In genomic region chr19:17309962-17310461, GRCh38 we compare ENCODE assay signal across 8 cellular contexts. TPM values are rescaled to one million over a fixed set of nuclear protein-coding genes. Genes with fewer than 3 reads are reported as not detected.
DNase-seq lines count a peak whose midpoint lies in the region; ATAC-seq, FAIRE-seq and TF ChIP-seq lines count a peak whose summit lies in the region.

No MANE protein-coding gene starts in this region.

- RAD21 ChIA-PET in GM12878 (lab: Charles Lee; ENCODE audit: unreplicated experiment), result interaction anchor here (1.0 kb wide), 1 partner anchor 13 kb away, joined by 3 read pairs; no protein-coding TSS in a partner anchor

- CTCF ChIA-PET in GM12878 (lab: Yijun Ruan, JAX), result interaction anchor here (1.2 kb wide), 2 partner anchors 23 to 25 kb away, joined by 4 to 5 read pairs; no protein-coding TSS in a partner anchor

- H3K9me3 ChIP-seq in left ventricle myocardium inferior (replicated peaks) (no peaks in the 10 kb centered on the region), GM12878 (replicated peaks; ENCODE audit: control insufficient read depth, insufficient read depth, low read length) (no peaks in the 10 kb centered on the region), uterus (no peaks in the 10 kb centered on the region)

- peaks cover 37% of the 10 kb centered on the region for H3K79me2 ChIP-seq in GM12878 (ENCODE audit: control insufficient read depth, insufficient read depth, low read length)
- H3K79me2 ChIP-seq in mesendoderm (ENCODE audit: control insufficient read depth, insufficient read depth, low read length), result peaks cover 22% of the 10 kb centered on the region

- H3K36me3 ChIP-seq in left ventricle myocardium inferior (peaks cover 19% of the 10 kb centered on the region), GM12878 (ENCODE audit: control insufficient read depth in 2 of 2, insufficient read depth in 2 of 2, low read length in 1 of 2) (peaks cover 5 to 13% of the 10 kb centered on the region in 2 experiments; a peak in 3 of 4 replicates), mesendoderm (ENCODE audit: control insufficient read depth, insufficient read depth, low read length) (peaks cover 3% of the 10 kb centered on the region), uterus (no peaks in the 10 kb centered on the region)

- H2BK15ac ChIP-seq in mesendoderm (replicated peaks; ENCODE audit: low read depth), result no peak overlapping the region

- H4K20me1 ChIP-seq in GM12878 (ENCODE audit: control insufficient read depth, insufficient read depth), result peaks cover 3% of the 10 kb centered on the region; the same call in 1 of the 2 replicates

- POLR2A ChIA-PET in GM12878 (lab: Charles Lee), result interaction anchor here (1.2 to 2.9 kb wide), 4 partner anchors 17 to 95 kb away, joined by 3 to 24 read pairs (median 6); partner anchors contain the start of genes ANO8 and BST2

- 11% methylated on average over 14 of the region's 23 CpGs for WGBS in GM12878 (ENCODE audit: insufficient coverage, insufficient replicate concordance, low lambda C conversion rate, missing lambda C conversion rate)
- no CpG with 5 or more reads among the region's 23 CpGs for WGBS in mesendoderm (ENCODE audit: extremely low coverage, insufficient coverage, low lambda C conversion rate)

- DNase-seq in left ventricle myocardium inferior, result no peak
- no peak for DNase-seq in left cardiac atrium
- DNase-seq in GM12878 (ENCODE audit: low read depth, low spot score), result no peak
- DNase-seq in mesendoderm, result no peak
- no peak for DNase-seq in uterus
- DNase-seq in Ammon's horn (ENCODE audit: low spot score), result no peak

- no peak overlapping the region for H2AK5ac ChIP-seq in mesendoderm (ENCODE audit: low read length)

- peak overlapping the region; percentile 96 for H3K56ac ChIP-seq in mesendoderm (ENCODE audit: low read length)

- peak overlapping the region; percentile 19 for H2BK5ac ChIP-seq in mesendoderm (ENCODE audit: low read length)

- no peak overlapping the region for H4K8ac ChIP-seq in mesendoderm (ENCODE audit: low read depth, low read length)

- TF ChIP-seq EP300 in GM12878 (IDR thresholded peaks at IDR 0.05; ENCODE audit: borderline replicate concordance in 1 of 2, control insufficient read depth in 1 of 2, low read depth in 2 of 2, low read length in 2 of 2), result no peak

- peaks cover 64% of the 10 kb centered on the region for H3K4me1 ChIP-seq in left ventricle myocardium inferior
- H3K4me1 ChIP-seq in GM12878 (ENCODE audit: control insufficient read depth, insufficient read depth, low read length), result peaks cover 19% of the 10 kb centered on the region
- peaks cover 2% of the 10 kb centered on the region for H3K4me1 ChIP-seq in mesendoderm (ENCODE audit: control insufficient read depth, low read depth, low read length)
- H3K4me1 ChIP-seq in uterus, result peaks cover 0 to 19% of the 10 kb centered on the region in 2 donors

- H3K27me3 ChIP-seq in left ventricle myocardium inferior (ENCODE audit: low read depth) (no peaks in the 10 kb centered on the region), GM12878 (replicated peaks in 1 of 2; ENCODE audit: control insufficient read depth in 2 of 2, insufficient read depth in 2 of 2, low read length in 1 of 2) (no peaks in the 10 kb centered on the region), mesendoderm (ENCODE audit: insufficient read depth, low read length, poor library complexity) (no peaks in the 10 kb centered on the region), uterus (no peaks in the 10 kb centered on the region)

- no peak overlapping the region for H2BK120ac ChIP-seq in mesendoderm (ENCODE audit: low read depth, low read length)

- H3K9ac ChIP-seq in GM12878 (ENCODE audit: control insufficient read depth, insufficient read depth, low read length) (peak overlapping the region; percentile 80), mesendoderm (ENCODE audit: low read length) (peak overlapping the region; percentile 90)

- no peak for FAIRE-seq in GM12878 (lab: Jason Lieb, UNC)

- H3K18ac ChIP-seq in mesendoderm (ENCODE audit: low read length), result peak overlapping the region; percentile 44

- TF ChIP-seq POLR2A in GM12878 (IDR thresholded peaks at IDR 0.05; ENCODE audit: low read depth, low read length) (no peak), uterus (IDR thresholded peaks at IDR 0.05) (no peak)

- TF ChIP-seq RAD21 in GM12878 (IDR thresholded peaks at IDR 0.05; ENCODE audit: insufficient read depth, low read depth, low read length), result no peak

- H2AFZ ChIP-seq in GM12878 (ENCODE audit: control insufficient read depth, low read depth, low read length), result peak overlapping the region; percentile 46; the same call in 1 of the 2 replicates

- SMC1A ChIA-PET in GM12878 (lab: Charles Lee; ENCODE audit: uncharacterized antibody, unreplicated experiment), result no interaction called here

- H3K23ac ChIP-seq in mesendoderm (ENCODE audit: low read length), result no peak overlapping the region

- peak overlapping the region; percentile 89 for H3K4me3 ChIP-seq in left ventricle myocardium inferior
- peak overlapping the region; percentile 96 for H3K4me3 ChIP-seq in GM12878
- peak overlapping the region; percentile 57 for H3K4me3 ChIP-seq in mesendoderm (ENCODE audit: low read length)
- H3K4me3 ChIP-seq in uterus, result peak overlapping the region; percentile 83 to 93

- no peak overlapping the region for H3K4ac ChIP-seq in mesendoderm (ENCODE audit: low read depth, low read length)

- H3K4me2 ChIP-seq in GM12878 (ENCODE audit: control insufficient read depth, insufficient read depth), result peak overlapping the region; percentile 98
- H3K4me2 ChIP-seq in mesendoderm (ENCODE audit: low read length), result peak overlapping the region; percentile 77

- ATAC-seq in left cardiac atrium (no peak), GM12878 (no peak), HG03025 (IDR thresholded peaks at IDR 0.05; ENCODE audit: low FRiP score, unreplicated experiment) (no peak), HG02852 (IDR thresholded peaks at IDR 0.05; ENCODE audit: unreplicated experiment) (no peak)

- no peak for TF ChIP-seq CTCF in left ventricle myocardium inferior (IDR thresholded peaks at IDR 0.05; ENCODE audit: borderline replicate concordance)
- no peak for TF ChIP-seq CTCF in GM12878 (IDR thresholded peaks at IDR 0.05 in 2 of 3, conservative IDR thresholded peaks at IDR 0.05 in 1 of 3; ENCODE audit: control insufficient read depth in 2 of 3, extremely low read depth in 1 of 3, insufficient read depth in 1 of 3, low read depth in 3 of 3, low read length in 3 of 3)
- no peak for TF ChIP-seq CTCF in uterus (IDR thresholded peaks at IDR 0.05)

- peak overlapping the region; percentile 84 for H3K27ac ChIP-seq in left ventricle myocardium inferior (replicated peaks)
- peak overlapping the region; percentile 88 for H3K27ac ChIP-seq in GM12878 (ENCODE audit: control insufficient read depth, insufficient read depth)
- H3K27ac ChIP-seq in mesendoderm (ENCODE audit: low read depth, low read length), result peak overlapping the region; percentile 24
- H3K27ac ChIP-seq in uterus, result peak overlapping the region; percentile 66 to 68

- BruUV-seq in GM12878 (replicated peaks; lab: Mats Ljungman, UMichigan), result no TSS peak

- in situ Hi-C loops in GM12878 (cut with MboI), result no loop called here

- peaks cover 17% of the 10 kb centered on the region for H3K79me1 ChIP-seq in mesendoderm (ENCODE audit: low read length)

- no peak overlapping the region for H4K5ac ChIP-seq in mesendoderm (ENCODE audit: low read length)

- intact Hi-C loops in left ventricle myocardium inferior (cut with micrococcal nuclease), result no loop called here
- intact Hi-C loops in left cardiac atrium (cut with DNase I), result no loop called here
- intact Hi-C loops in GM12878 (cut with micrococcal nuclease; ENCODE audit: unreplicated experiment), result loop anchor here (1.0 to 10.0 kb wide), 2 partner anchors 24 to 415 kb away; partner anchors contain the start of gene ANO8
- intact Hi-C loops in uterus (cut with DNase I; ENCODE audit: low total_unique reads), result no loop called here

RNA-seq across cellular contexts. Expression of gene DDA1, which starts 0.6 kb away (rescaled TPM):
- total RNA-seq in left ventricle myocardium inferior, result 35.7 TPM
- 10 to 100 TPM; 27.5 to 33.3 TPM for total RNA-seq in left cardiac atrium
- total RNA-seq in GM12878 (2013; cell fraction: nucleolus; rRNA removed), result 9.0 and 11.5 TPM in 2 replicates
- 33.3 and 36.0 TPM in 2 replicates for total RNA-seq in GM12878 (2014; rRNA removed)
- total RNA-seq in GM12878 (2014; rRNA removed; fragmentation: Illumina TruSeq; extraction: Trizol), result 26.1 and 31.1 TPM in 2 replicates
- total RNA-seq in GM12878 (2021), result 42.8 and 53.5 TPM in 2 replicates
- 14.8 TPM for polyA plus RNA-seq in GM12878 (2011; ENCODE audit: low read depth)
- 23.6 and 33.4 TPM in 2 replicates for polyA plus RNA-seq in GM12878 (2011; rRNA removed)
- polyA plus RNA-seq in GM12878 (2011; cell fraction: cytosol; rRNA removed), result 29.7 and 46.8 TPM in 2 replicates
- polyA plus RNA-seq in GM12878 (2011; cell fraction: nucleus; rRNA removed), result 51.0 and 57.0 TPM in 2 replicates
- 41.8 and 55.6 TPM in 2 replicates for polyA plus RNA-seq in GM12878 (2012)
- 31.7 and 62.8 TPM in 2 replicates for polyA plus RNA-seq in GM12878 (2014; fragmentation: Illumina TruSeq; extraction: Trizol)
- 1 to 10 TPM in 1 of 2 experiments, under 1 TPM in 1; 0.76 to 2.8 TPM for polyA plus RNA-seq in GM12878 (2014; fragmentation: Nextera tagmentation; extraction: Ambion mirVana)
- polyA plus RNA-seq in GM12878 (2014; rRNA removed), result 71.0 and 77.5 TPM in 2 replicates
- 10 to 100 TPM; 61.5 to 63.8 TPM for polyA plus RNA-seq in GM12878 (2016; fragmentation: Nextera tagmentation; extraction: Ambion mirVana)
- polyA minus RNA-seq in GM12878 (2011; rRNA and poly(A)+ RNA removed), result 11.6 and 12.9 TPM in 2 replicates
- 5.3 and 12.0 TPM in 2 replicates for polyA minus RNA-seq in GM12878 (2011; cell fraction: cytosol; rRNA and poly(A)+ RNA removed)
- polyA minus RNA-seq in GM12878 (2011; cell fraction: nucleus; rRNA and poly(A)+ RNA removed), result 4.6 and 9.6 TPM in 2 replicates
- 87.4 TPM for polyA plus RNA-seq in mesendoderm (2013, experiment 1 of 2)
- polyA plus RNA-seq in mesendoderm (2013, experiment 2 of 2), result 85.3 TPM
- 10 to 100 TPM in 2 of 4 donors, 1 to 10 TPM in 2; 2.8 to 22.2 (median 8.9) TPM for total RNA-seq in uterus

RNA-seq across cellular contexts. Expression of gene MRPL34, which starts 4.3 kb away (rescaled TPM):
- 206 TPM for total RNA-seq in left ventricle myocardium inferior
- 100 to 1,000 TPM; 147 to 152 TPM for total RNA-seq in left cardiac atrium
- 4.3 and 7.7 TPM in 2 replicates for total RNA-seq in GM12878 (2013; cell fraction: nucleolus; rRNA removed)
- 118 and 126 TPM in 2 replicates for total RNA-seq in GM12878 (2014; rRNA removed)
- 33.4 and 37.2 TPM in 2 replicates for total RNA-seq in GM12878 (2014; rRNA removed; fragmentation: Illumina TruSeq; extraction: Trizol)
- 90.5 and 92.1 TPM in 2 replicates for total RNA-seq in GM12878 (2021)
- polyA plus RNA-seq in GM12878 (2011; ENCODE audit: low read depth), result 18.2 TPM
- polyA plus RNA-seq in GM12878 (2011; rRNA removed), result 59.0 and 66.8 TPM in 2 replicates
- polyA plus RNA-seq in GM12878 (2011; cell fraction: cytosol; rRNA removed), result 86.5 and 89.3 TPM in 2 replicates
- polyA plus RNA-seq in GM12878 (2011; cell fraction: nucleus; rRNA removed), result 24.2 and 35.6 TPM in 2 replicates
- polyA plus RNA-seq in GM12878 (2012), result 45.5 and 50.4 TPM in 2 replicates
- 28.1 and 41.6 TPM in 2 replicates for polyA plus RNA-seq in GM12878 (2014; fragmentation: Illumina TruSeq; extraction: Trizol)
- 10 to 100 TPM in 1 of 2 experiments, 1 to 10 TPM in 1; 8.6 to 25.2 TPM for polyA plus RNA-seq in GM12878 (2014; fragmentation: Nextera tagmentation; extraction: Ambion mirVana)
- polyA plus RNA-seq in GM12878 (2014; rRNA removed), result 198 and 209 TPM in 2 replicates
- polyA plus RNA-seq in GM12878 (2016; fragmentation: Nextera tagmentation; extraction: Ambion mirVana), result 100 to 1,000 TPM; 169 TPM
- polyA minus RNA-seq in GM12878 (2011; rRNA and poly(A)+ RNA removed), result 12.1 and 20.0 TPM in 2 replicates
- polyA minus RNA-seq in GM12878 (2011; cell fraction: cytosol; rRNA and poly(A)+ RNA removed), result 10.2 and 12.7 TPM in 2 replicates
- polyA minus RNA-seq in GM12878 (2011; cell fraction: nucleus; rRNA and poly(A)+ RNA removed), result 4.6 and 7.7 TPM in 2 replicates
- 73.8 TPM for polyA plus RNA-seq in mesendoderm (2013, experiment 1 of 2)
- polyA plus RNA-seq in mesendoderm (2013, experiment 2 of 2), result 75.8 TPM
- total RNA-seq in uterus, result 100 to 1,000 TPM in 2 of 4 donors, 10 to 100 TPM in 2; 30.9 to 289 (median 97.2) TPM

RNA-seq across cellular contexts. Expression of gene ABHD8, which starts 6.8 kb away (rescaled TPM):
- total RNA-seq in left ventricle myocardium inferior (11.7 TPM), left cardiac atrium (10 to 100 TPM; 11.2 to 11.6 TPM), GM12878 (2014; rRNA removed) (8.8 and 12.0 TPM in 2 replicates), GM12878 (2014; rRNA removed; fragmentation: Illumina TruSeq; extraction: Trizol) (2.1 TPM in 2 replicates), GM12878 (2021) (10.0 and 13.1 TPM in 2 replicates), uterus (100 to 1,000 TPM in 1 of 4 donors, 10 to 100 TPM in 2, 1 to 10 TPM in 1; 9.0 to 115 (median 19.2) TPM)
- total RNA-seq in GM12878 (2013; cell fraction: nucleolus; rRNA removed), result 7.8 and 8.0 TPM in 2 replicates
- 2.4 TPM for polyA plus RNA-seq in GM12878 (2011; ENCODE audit: low read depth)
- polyA plus RNA-seq in GM12878 (2011; rRNA removed) (1.6 and 3.5 TPM in 2 replicates), GM12878 (2014; fragmentation: Illumina TruSeq; extraction: Trizol) (0.55 and 1.5 TPM in 2 replicates), GM12878 (2014; fragmentation: Nextera tagmentation; extraction: Ambion mirVana) (under 1 TPM; 0.03 to 0.04 TPM), GM12878 (2014; rRNA removed) (11.8 and 13.1 TPM in 2 replicates), GM12878 (2016; fragmentation: Nextera tagmentation; extraction: Ambion mirVana) (10 to 100 TPM in 1 of 2 experiments, 1 to 10 TPM in 1; 8.4 to 12.5 TPM)
- 6.7 and 12.3 TPM in 2 replicates for polyA plus RNA-seq in GM12878 (2011; cell fraction: cytosol; rRNA removed)
- polyA plus RNA-seq in GM12878 (2011; cell fraction: nucleus; rRNA removed), result 4.7 TPM in 2 replicates
- 8.8 TPM in 2 replicates for polyA plus RNA-seq in GM12878 (2012)
- polyA minus RNA-seq in GM12878 (2011; rRNA and poly(A)+ RNA removed), result 4.5 and 6.7 TPM in 2 replicates
- polyA minus RNA-seq in GM12878 (2011; cell fraction: cytosol; rRNA and poly(A)+ RNA removed), result 3.4 and 5.3 TPM in 2 replicates
- 3.6 and 4.4 TPM in 2 replicates for polyA minus RNA-seq in GM12878 (2011; cell fraction: nucleus; rRNA and poly(A)+ RNA removed)
- polyA plus RNA-seq in mesendoderm (2013, experiment 1 of 2), result 4.9 TPM
- polyA plus RNA-seq in mesendoderm (2013, experiment 2 of 2), result 5.1 TPM

RNA-seq across cellular contexts. Expression of gene ANO8, which starts 24.6 kb away (rescaled TPM):
- total RNA-seq in left ventricle myocardium inferior (6.8 TPM), left cardiac atrium (1 to 10 TPM; 9.5 to 10.0 TPM), GM12878 (2014; rRNA removed) (1.3 and 1.5 TPM in 2 replicates), GM12878 (2014; rRNA removed; fragmentation: Illumina TruSeq; extraction: Trizol) (0.58 and 0.60 TPM in 2 replicates), GM12878 (2021) (5.1 and 6.7 TPM in 2 replicates), uterus (10 to 100 TPM in 1 of 4 donors, 1 to 10 TPM in 2, under 1 TPM in 1; 0.51 to 12.6 (median 7.6) TPM)
- 5.8 and 6.9 TPM in 2 replicates for total RNA-seq in GM12878 (2013; cell fraction: nucleolus; rRNA removed)
- polyA plus RNA-seq in GM12878 (2011; ENCODE audit: low read depth), result 0.62 TPM
- polyA plus RNA-seq in GM12878 (2011; rRNA removed) (0.45 and 0.81 TPM in 2 replicates), GM12878 (2014; fragmentation: Illumina TruSeq; extraction: Trizol) (0.38 and 1.1 TPM in 2 replicates), GM12878 (2014; fragmentation: Nextera tagmentation; extraction: Ambion mirVana) (under 1 TPM; 0.04 to 0.05 TPM), GM12878 (2014; rRNA removed) (4.3 and 5.1 TPM in 2 replicates), GM12878 (2016; fragmentation: Nextera tagmentation; extraction: Ambion mirVana) (1 to 10 TPM; 1.0 to 1.1 TPM)
- polyA plus RNA-seq in GM12878 (2011; cell fraction: cytosol; rRNA removed), result 0.97 and 0.99 TPM in 2 replicates
- polyA plus RNA-seq in GM12878 (2011; cell fraction: nucleus; rRNA removed), result 8.5 and 12.4 TPM in 2 replicates
- polyA plus RNA-seq in GM12878 (2012), result 2.1 and 2.3 TPM in 2 replicates
- 0.73 and 0.93 TPM in 2 replicates for polyA minus RNA-seq in GM12878 (2011; rRNA and poly(A)+ RNA removed)
- polyA minus RNA-seq in GM12878 (2011; cell fraction: cytosol; rRNA and poly(A)+ RNA removed), result 0.40 and 0.42 TPM in 2 replicates
- 1.9 and 5.3 TPM in 2 replicates for polyA minus RNA-seq in GM12878 (2011; cell fraction: nucleus; rRNA and poly(A)+ RNA removed)
- 4.2 TPM for polyA plus RNA-seq in mesendoderm (2013, experiment 1 of 2)
- 4.3 TPM for polyA plus RNA-seq in mesendoderm (2013, experiment 2 of 2)

RNA-seq across cellular contexts. Expression of gene GTPBP3, which starts 27.3 kb away (rescaled TPM):
- total RNA-seq in left ventricle myocardium inferior (10.8 TPM), left cardiac atrium (10 to 100 TPM in 1 of 2 donors, 1 to 10 TPM in 1; 9.7 to 12.8 TPM), GM12878 (2014; rRNA removed) (22.6 and 22.8 TPM in 2 replicates), GM12878 (2014; rRNA removed; fragmentation: Illumina TruSeq; extraction: Trizol) (6.4 and 7.1 TPM in 2 replicates), GM12878 (2021) (38.5 and 46.8 TPM in 2 replicates), uterus (10 to 100 TPM in 3 of 4 donors, under 1 TPM in 1; 0.88 to 31.2 (median 24.4) TPM)
- total RNA-seq in GM12878 (2013; cell fraction: nucleolus; rRNA removed), result 36.4 and 46.2 TPM in 2 replicates
- 4.3 TPM for polyA plus RNA-seq in GM12878 (2011; ENCODE audit: low read depth)
- polyA plus RNA-seq in GM12878 (2011; rRNA removed) (6.6 and 8.2 TPM in 2 replicates), GM12878 (2014; fragmentation: Illumina TruSeq; extraction: Trizol) (6.1 and 8.1 TPM in 2 replicates), GM12878 (2014; fragmentation: Nextera tagmentation; extraction: Ambion mirVana) (1 to 10 TPM; 2.9 to 4.1 TPM), GM12878 (2014; rRNA removed) (42.7 and 57.2 TPM in 2 replicates), GM12878 (2016; fragmentation: Nextera tagmentation; extraction: Ambion mirVana) (10 to 100 TPM; 26.3 to 28.8 TPM)
- polyA plus RNA-seq in GM12878 (2011; cell fraction: cytosol; rRNA removed), result 9.4 and 16.0 TPM in 2 replicates
- 32.5 and 50.6 TPM in 2 replicates for polyA plus RNA-seq in GM12878 (2011; cell fraction: nucleus; rRNA removed)
- 14.5 and 21.6 TPM in 2 replicates for polyA plus RNA-seq in GM12878 (2012)
- polyA minus RNA-seq in GM12878 (2011; rRNA and poly(A)+ RNA removed), result 4.8 and 8.8 TPM in 2 replicates
- 11.6 and 12.7 TPM in 2 replicates for polyA minus RNA-seq in GM12878 (2011; cell fraction: cytosol; rRNA and poly(A)+ RNA removed)
- polyA minus RNA-seq in GM12878 (2011; cell fraction: nucleus; rRNA and poly(A)+ RNA removed), result 36.8 and 44.5 TPM in 2 replicates
- polyA plus RNA-seq in mesendoderm (2013, experiment 1 of 2), result 25.9 TPM
- 26.0 TPM for polyA plus RNA-seq in mesendoderm (2013, experiment 2 of 2)

Comparison
In these comparisons a context has a peak if more than half of its experiments do, and no peak if none do; other contexts are left out.
1. H3K27ac ChIP-seq: peak in every context shown above with its lines; median percentile 88 in GM12878; 84 in left ventricle myocardium inferior; 67 in uterus; 24 in mesendoderm.